16 cellular contexts compared by ENCODE assay signal in genomic region chr1:50780797-50781196, GRCh38.
DNase-seq lines count a peak whose midpoint lies in the region; ATAC-seq and TF ChIP-seq lines count a peak whose summit lies in the region.
"Had no signal": no experiment of that assay in that cellular context is flagged by ENCODE, and none has a peak within 500 bp of the region (broad histone marks: within the 10 kb centered on the region; RNA-seq: fewer than 3 reads in every experiment).

No MANE protein-coding gene starts in this region.

- H3K9me3 ChIP-seq in psoas muscle (no peaks in the 10 kb centered on the region), ovary (no peaks in the 10 kb centered on the region)

- H3K27ac ChIP-seq in psoas muscle (no peak overlapping the region), ovary (no peak overlapping the region)
- H3K27ac ChIP-seq: BLaER1 treated with 17β-estradiol and CSF1 and Interleukin-3, amounts not matched to agents 10 nM and 100 nM had no signal

- no peaks in the 10 kb centered on the region for H3K27me3 Mint-ChIP-seq in memory B cell
- H3K27me3 Mint-ChIP-seq in type B pancreatic cell = no peaks in the 10 kb centered on the region

- intact Hi-C loops in Right ventricle myocardium superior (cut with DNase I) = no loop called here
- intact Hi-C loops in left ventricle myocardium superior (cut with micrococcal nuclease) = no loop called here
- intact Hi-C loops in psoas muscle (cut with DNase I) = no loop called here
- intact Hi-C loops in ovary (cut with DNase I) = no loop called here

- H3K27ac Mint-ChIP-seq in memory B cell (peak overlapping the region; percentile 67), type B pancreatic cell (no peak overlapping the region)
- H3K27ac Mint-ChIP-seq: CD8-positive, alpha-beta T cell had no signal

- H3K9me3 Mint-ChIP-seq in memory B cell (peaks cover 1% of the 10 kb centered on the region), type B pancreatic cell (no peaks in the 10 kb centered on the region)
- H3K9me3 Mint-ChIP-seq: CD8-positive, alpha-beta T cell had no signal

- no peak for TF ChIP-seq POLR2A in ovary (IDR thresholded peaks at IDR 0.05)

- H3K4me3 Mint-ChIP-seq in memory B cell (no peak overlapping the region), type B pancreatic cell (no peak overlapping the region)
- H3K4me3 Mint-ChIP-seq: CD8-positive, alpha-beta T cell had no signal

- TF ChIP-seq CTCF in psoas muscle (IDR thresholded peaks at IDR 0.05) (no peak), type B pancreatic cell (conservative IDR thresholded peaks at IDR 0.05) (no peak), ovary (IDR thresholded peaks at IDR 0.05) (no peak)

- H3K4me1 Mint-ChIP-seq in memory B cell (peaks cover 19% of the 10 kb centered on the region), type B pancreatic cell (ENCODE audit: unreplicated experiment) (no peaks in the 10 kb centered on the region)

- no peak for TF ChIP-seq EP300 in ovary (IDR thresholded peaks at IDR 0.05)

- WGBS in psoas muscle, 3 donors = 58 to 90% (median 79%) methylated on average over 4 of the region's 4 CpGs
- 94 to 98% (median 95%) methylated on average over 4 of the region's 4 CpGs for WGBS in ovary, 3 donors

- H3K27me3 ChIP-seq in psoas muscle (ENCODE audit: insufficient read depth in 3 of 3, low read length in 2 of 3) (no peaks in the 10 kb centered on the region), ovary (no peaks in the 10 kb centered on the region)
- H3K27me3 ChIP-seq: BLaER1 treated with 17β-estradiol and CSF1 and Interleukin-3, amounts not matched to agents 10 nM and 100 nM had no signal

- peaks cover 22% of the 10 kb centered on the region for H3K36me3 Mint-ChIP-seq in memory B cell
- peaks cover 23% of the 10 kb centered on the region for H3K36me3 Mint-ChIP-seq in type B pancreatic cell

- no peak overlapping the region for H3K4me3 ChIP-seq in psoas muscle
- no peak overlapping the region for H3K4me3 ChIP-seq in ovary
- H3K4me3 ChIP-seq: BLaER1 treated with 17β-estradiol and CSF1 and Interleukin-3, amounts not matched to agents 10 nM and 100 nM had no signal

- ATAC-seq in Right ventricle myocardium superior (ENCODE audit: poor library complexity) (peak; percentile 29), left ventricle myocardium superior (no peak), memory B cell (ENCODE audit: low read depth) (no peak), psoas muscle (peak; percentile 28 to 64 (median 62))
- ATAC-seq: CD8-positive, alpha-beta T cell; HepG2 had no signal

- DNase-seq in Right ventricle myocardium superior = no peak
- DNase-seq in left ventricle myocardium superior = no peak
- DNase-seq in memory B cell (ENCODE audit: low spot score in 2 of 2) = no peak
- no peak for DNase-seq in psoas muscle
- no peak for DNase-seq in cerebellar cortex (ENCODE audit: low spot score)
- no peak for DNase-seq in type B pancreatic cell (ENCODE audit: extremely low spot score, unreplicated experiment)
- DNase-seq in ovary = no peak
- DNase-seq: 8988T; Calu3; CD8-positive, alpha-beta T cell; DMS79 treated with DMSO at 0.1 percent for 48 hours; GF-D8; GOT3; H7 had no signal

- H3K4me1 ChIP-seq in psoas muscle (peaks cover 11% of the 10 kb centered on the region), ovary (ENCODE audit: insufficient read depth) (peaks cover 2% of the 10 kb centered on the region)

- H3K36me3 ChIP-seq in psoas muscle (ENCODE audit: insufficient read depth in 1 of 2, low read depth in 1 of 2) = peaks cover 0 to 12% of the 10 kb centered on the region in 2 donors
- no peaks in the 10 kb centered on the region for H3K36me3 ChIP-seq in ovary

Comparison
In these comparisons a context has a peak if more than half of its experiments do, and no peak if none do; other contexts are left out.
1. ATAC-seq: peak in Right ventricle myocardium superior (single experiment) and psoas muscle (4 of 4); none in left ventricle myocardium superior (single experiment) and memory B cell (single experiment).